ENCODE assay signal across 1 cellular context in genomic region chr22:46269564-46269963, GRCh38.
TF ChIP-seq lines count a peak whose summit lies in the region.

No MANE protein-coding gene starts in this region.

TF ChIP-seq in endothelial cell of umbilical vein, 7 proteins besides CTCF, POLR2A, EP300 and RAD21:
- no peak for TF ChIP-seq FOS (IDR thresholded peaks at IDR 0.05; ENCODE audit: borderline replicate concordance, insufficient read depth, low read length)
- no peak for TF ChIP-seq POLR2AphosphoS5 (IDR thresholded peaks at IDR 0.05; ENCODE audit: insufficient read depth, low read depth, low read length)
- TF ChIP-seq, protein P1, sequence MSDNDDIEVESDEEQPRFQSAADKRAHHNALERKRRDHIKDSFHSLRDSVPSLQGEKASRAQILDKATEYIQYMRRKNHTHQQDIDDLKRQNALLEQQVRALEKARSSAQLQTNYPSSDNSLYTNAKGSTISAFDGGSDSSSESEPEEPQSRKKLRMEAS (IDR thresholded peaks at IDR 0.05; ENCODE audit: insufficient read depth, insufficient read length) = no peak
- no peak for TF ChIP-seq JUN (IDR thresholded peaks at IDR 0.05; ENCODE audit: borderline replicate concordance, insufficient read depth, insufficient read length, low read depth)
- no peak for TF ChIP-seq EZH2 (IDR thresholded peaks at IDR 0.05; ENCODE audit: borderline replicate concordance, low read depth, low read length, severe bottlenecking)
- no peak for TF ChIP-seq GATA2 (IDR thresholded peaks at IDR 0.05; ENCODE audit: insufficient read depth, insufficient read length, low read depth, low read length)
- no peak for TF ChIP-seq MYC (IDR thresholded peaks at IDR 0.05; ENCODE audit: low read depth, low read length)
